ENCODE assay signal across 9 cellular contexts in genomic region chr17:74566132-74566753, GRCh38. TPM values are rescaled to one million over a fixed set of nuclear protein-coding genes. Genes with fewer than 3 reads are reported as not detected.
A peak's percentile ranks its signal among the peaks of the same experiment; 100 is the strongest.
DNase-seq lines count a peak whose midpoint lies in the region; ATAC-seq and TF ChIP-seq lines count a peak whose summit lies in the region.
"Had no signal": no experiment of that assay in that cellular context is flagged by ENCODE, and none has a peak within 500 bp of the region (broad histone marks: within the 10 kb centered on the region; RNA-seq: fewer than 3 reads in every experiment).

No MANE protein-coding gene starts in this region.

- no peaks in the 10 kb centered on the region for H3K9me3 ChIP-seq in esophagus squamous epithelium

- intact Hi-C loops in esophagus squamous epithelium (cut with DNase I) = no loop called here

- no peaks in the 10 kb centered on the region for H3K36me3 ChIP-seq in esophagus squamous epithelium

- H3K27ac ChIP-seq in esophagus squamous epithelium = no peak overlapping the region

- ATAC-seq in HG03159 (IDR thresholded peaks at IDR 0.05; ENCODE audit: unreplicated experiment) = no peak

- H3K4me1 ChIP-seq in esophagus squamous epithelium = peaks cover 8 to 29% (median 20%) of the 10 kb centered on the region in 3 donors

- peaks cover 0 to 42% (median 0%) of the 10 kb centered on the region in 4 donors for H3K27me3 ChIP-seq in esophagus squamous epithelium

- H3K4me3 ChIP-seq in esophagus squamous epithelium = no peak overlapping the region

- WGBS in esophagus squamous epithelium, 2 donors = 19 to 36% methylated on average over 6 to 7 of the region's 9 CpGs

- no peak for TF ChIP-seq POLR2A in esophagus squamous epithelium (IDR thresholded peaks at IDR 0.05)

- DNase-seq in DMS53 (lab: John Stamatoyannopoulos, UW) = peak; percentile 66
- peak; percentile 27 for DNase-seq in HK-2 (ENCODE audit: unreplicated experiment)
- DNase-seq in SW480 (ENCODE audit: low spot score) = peak; percentile 49
- no peak for DNase-seq in esophagus squamous epithelium (lab: John Stamatoyannopoulos, UW)
- peak; percentile 14 for DNase-seq in renal cortical epithelial cell (ENCODE audit: low read depth)
- DNase-seq in activated CD4-positive, CD25-positive, alpha-beta regulatory T cell treated with anti-CD3 and anti-CD28 coated beads, Interleukin-2, amount 50 U/mL, for 72 hours = no peak
- DNase-seq in NCI-H2107 treated with DMSO at 0.1 percent for 48 hours (lab: John Stamatoyannopoulos, UW; ENCODE audit: unreplicated experiment) = no peak

- peak; percentile 31 to 70 (median 51) for TF ChIP-seq CTCF in esophagus squamous epithelium (IDR thresholded peaks at IDR 0.05)

RNA-seq across cellular contexts. Expression of gene CD300H, which starts 1.1 kb away (rescaled TPM):
- total RNA-seq in esophagus squamous epithelium = not detected
- not detected in 2 replicates for total RNA-seq in renal cortical epithelial cell
- total RNA-seq: mesothelial cell of epicardium had no signal

RNA-seq across cellular contexts. Expression of gene CD300C, which starts 20.3 kb away (rescaled TPM):
- total RNA-seq in esophagus squamous epithelium = under 1 TPM in 3 of 4 donors, not detected in 1; 0.18 to 0.76 (median 0.42) TPM
- 0.05 TPM in 1 of 2 replicates, not detected in the other for total RNA-seq in renal cortical epithelial cell
- total RNA-seq: mesothelial cell of epicardium had no signal

RNA-seq across cellular contexts. Expression of gene CD300LD, which starts 25.8 kb away (rescaled TPM):
- not detected for total RNA-seq in esophagus squamous epithelium
- total RNA-seq in renal cortical epithelial cell = not detected in 2 replicates
- total RNA-seq: mesothelial cell of epicardium had no signal

RNA-seq across cellular contexts. Expression of gene CD300LB, which starts 35.0 kb away (rescaled TPM):
- under 1 TPM in 2 of 4 donors, not detected in 2; 0.19 TPM for total RNA-seq in esophagus squamous epithelium
- total RNA-seq in renal cortical epithelial cell = not detected in 2 replicates
- total RNA-seq: mesothelial cell of epicardium had no signal

RNA-seq across cellular contexts. Expression of gene CD300E, which starts 57.3 kb away (rescaled TPM):
- total RNA-seq in esophagus squamous epithelium (under 1 TPM; 0.15 to 0.53 (median 0.18) TPM), renal cortical epithelial cell (not detected in 2 replicates)
- total RNA-seq: mesothelial cell of epicardium had no signal

Comparison
In these comparisons a context has a peak if more than half of its experiments do, and no peak if none do; other contexts are left out.
1. DNase-seq: peak in DMS53 (single experiment), HK-2 (single experiment), SW480 (single experiment) and renal cortical epithelial cell (single experiment); none in esophagus squamous epithelium (single experiment), activated CD4-positive, CD25-positive, alpha-beta regulatory T cell treated with anti-CD3 and anti-CD28 coated beads, Interleukin-2, amount 50 U/mL, for 72 hours (single experiment) and NCI-H2107 treated with DMSO at 0.1 percent for 48 hours (single experiment).